20 cellular contexts compared by ENCODE assay signal in genomic region chr20:55090301-55090700, GRCh38.
DNase-seq lines count a peak whose midpoint lies in the region; ATAC-seq, FAIRE-seq and TF ChIP-seq lines count a peak whose summit lies in the region.
"Had no signal": no experiment of that assay in that cellular context is flagged by ENCODE, and none has a peak within 500 bp of the region (broad histone marks: within the 10 kb centered on the region; RNA-seq: fewer than 3 reads in every experiment).

No MANE protein-coding gene starts in this region.

- BruUV-seq in K562 (replicated peaks; lab: Mats Ljungman, UMichigan), result no TSS peak

- H3K4me2 ChIP-seq in K562 (ENCODE audit: insufficient read depth, low read length), result no peak overlapping the region

- in situ Hi-C loops in K562 (cut with MboI), result loop anchor here (25.0 kb wide), 1 partner anchor 1272 kb away; the partner anchor contains the start of gene FAM210B

- no peaks in the 10 kb centered on the region for H3K9me3 ChIP-seq in K562 (replicated peaks; ENCODE audit: control insufficient read depth, insufficient read depth, low read depth, low read length)

- no peak overlapping the region for H3K9ac ChIP-seq in K562 (ENCODE audit: insufficient read depth in 1 of 2, low read depth in 2 of 2, low read length in 2 of 2)
- H3K9ac ChIP-seq: GM23248 had no signal

- WGBS in K562 (ENCODE audit: insufficient coverage, low coverage, missing lambda C conversion rate), result 7% methylated on average over 3 of the region's 3 CpGs

- POLR2A ChIA-PET in K562 (lab: Yijun Ruan, JAX), result no interaction called here

- no peaks in the 10 kb centered on the region for H4K20me1 ChIP-seq in K562 (replicated peaks; ENCODE audit: control insufficient read depth, insufficient read depth, low read length)

- no peaks in the 10 kb centered on the region for H3K27me3 ChIP-seq in K562 (ENCODE audit: control insufficient read depth in 2 of 2, insufficient read depth in 2 of 2, low read length in 2 of 2)

- no peak for TF ChIP-seq EP300 in K562 (IDR thresholded peaks at IDR 0.05; ENCODE audit: low read length)

- TF ChIP-seq RAD21 in K562 (CRISPR knock-in tag; conservative IDR thresholded peaks at IDR 0.05 in 1 of 2, IDR thresholded peaks at IDR 0.05 in 1 of 2), result no peak

- no peaks in the 10 kb centered on the region for H3K36me3 ChIP-seq in K562 (ENCODE audit: control insufficient read depth, insufficient read depth, low read length)

- H3K4me3 ChIP-seq in K562, result no peak overlapping the region
- H3K4me3 ChIP-seq: GM23248 had no signal

- no peaks in the 10 kb centered on the region for H3K79me2 ChIP-seq in K562 (ENCODE audit: control insufficient read depth, insufficient read depth, low read length)

- CTCF ChIA-PET in K562 (lab: Yijun Ruan, JAX; ENCODE audit: low intra/inter-chr PET ratio), result no interaction called here

- DNase-seq in NCI-H69 (lab: John Stamatoyannopoulos, UW), result peak; percentile 63
- no peak for DNase-seq in K562 (ENCODE audit: extremely low read depth in 1 of 4, low spot score in 3 of 4)
- DNase-seq in left kidney (ENCODE audit: low read depth, low spot score), result peak; percentile 94
- no peak for DNase-seq in posterior cingulate gyrus
- no peak for DNase-seq in H4 (ENCODE audit: low spot score)
- DNase-seq: C1 segment of cervical spinal cord; Calu3; CD4-positive, alpha-beta memory T cell; COR-L47; DMS53; DMS79 treated with DMSO at 0.1 percent for 48 hours; GF-D8; GM23248; H9 had no signal

- intact Hi-C loops in K562 (cut with micrococcal nuclease), result no loop called here
- intact Hi-C loops in posterior cingulate gyrus (cut with DNase I), result no loop called here

- H3K4me1 ChIP-seq in K562 (replicated peaks in 1 of 2; ENCODE audit: control insufficient read depth in 2 of 2, insufficient read depth in 2 of 2, low read length in 2 of 2), result peaks cover 0 to 14% of the 10 kb centered on the region in 2 experiments; a peak in 3 of 5 replicates

- ATAC-seq in K562 (no peak), HG03039 (IDR thresholded peaks at IDR 0.05; ENCODE audit: unreplicated experiment) (no peak), GM18858 (IDR thresholded peaks at IDR 0.05; ENCODE audit: unreplicated experiment) (no peak)
- ATAC-seq: HCT116 had no signal

- H3K9me1 ChIP-seq in K562 (ENCODE audit: control insufficient read depth, insufficient read depth, low read length), result no peaks in the 10 kb centered on the region

- TF ChIP-seq CTCF in K562 (IDR thresholded peaks at IDR 0.05 in 2 of 3, conservative IDR thresholded peaks at IDR 0.05 in 1 of 3; ENCODE audit: insufficient read depth in 2 of 3, low read depth in 1 of 3, low read length in 3 of 3), result no peak

- peak overlapping the region; percentile 34; the same call in 1 of the 2 replicates for H2AFZ ChIP-seq in K562 (ENCODE audit: low read depth, low read length)
- H2AFZ ChIP-seq: GM23248 had no signal

- no peak for FAIRE-seq in K562 (lab: Jason Lieb, UNC)
- FAIRE-seq: GM12891, GM18507, H1 had no signal

- H3K27ac ChIP-seq in K562 (ENCODE audit: extremely low read depth, low read depth, low read length), result no peak overlapping the region
- H3K27ac ChIP-seq: GM23248 had no signal

- no peak for TF ChIP-seq POLR2A in K562 (conservative IDR thresholded peaks at IDR 0.05)

TF ChIP-seq in K562, 482 proteins besides CTCF, POLR2A, EP300 and RAD21:
- no peak for TF ChIP-seq HNRNPLL (IDR thresholded peaks at IDR 0.05; ENCODE audit: low read depth, low read length, poor library complexity, severe bottlenecking)
- no peak for TF ChIP-seq TCF7L2 (IDR thresholded peaks at IDR 0.05; ENCODE audit: low read depth, low read length)
- TF ChIP-seq HSF4 (CRISPR knock-in tag; IDR thresholded peaks at IDR 0.05; ENCODE audit: borderline replicate concordance), result no peak
- no peak for TF ChIP-seq ZBTB8A (IDR thresholded peaks at IDR 0.05; ENCODE audit: partially characterized antibody)
- TF ChIP-seq USF1 (CRISPR knock-in tag; IDR thresholded peaks at IDR 0.05), result no peak
- no peak for TF ChIP-seq OTX1 (CRISPR knock-in tag; IDR thresholded peaks at IDR 0.05)
- TF ChIP-seq MAX (CRISPR knock-in tag; IDR thresholded peaks at IDR 0.05), result no peak
- TF ChIP-seq ZNF263 (CRISPR knock-in tag; IDR thresholded peaks at IDR 0.05; ENCODE audit: borderline replicate concordance), result no peak
- TF ChIP-seq ESRRA (IDR thresholded peaks at IDR 0.05; ENCODE audit: borderline replicate concordance, low read depth), result no peak
- TF ChIP-seq KDM2B (CRISPR knock-in tag; IDR thresholded peaks at IDR 0.05), result no peak
- TF ChIP-seq MTA2 (IDR thresholded peaks at IDR 0.05; ENCODE audit: low read depth), result no peak

Comparison
In these comparisons a context has a peak if more than half of its experiments do, and no peak if none do; other contexts are left out.
1. DNase-seq: peak in NCI-H69 (single experiment) and left kidney (single experiment); none in K562 (0 of 4), posterior cingulate gyrus (0 of 10) and H4 (single experiment).